Comparison of ENCODE assay signal across 23 cellular contexts in genomic region chr6:130190701-130191375, GRCh38. TPM values are rescaled to one million over a fixed set of nuclear protein-coding genes. Genes with fewer than 3 reads are reported as not detected.
A peak's percentile ranks its signal among the peaks of the same experiment; 100 is the strongest.
DNase-seq lines count a peak whose midpoint lies in the region; ATAC-seq and TF ChIP-seq lines count a peak whose summit lies in the region.
"Had no signal": no experiment of that assay in that cellular context is flagged by ENCODE, and none has a peak within 500 bp of the region (broad histone marks: within the 10 kb centered on the region; RNA-seq: fewer than 3 reads in every experiment).

No MANE protein-coding gene starts in this region.

- 45 to 76% methylated on average over 4 of the region's 4 CpGs for WGBS in body of pancreas, 2 donors

- H3K27ac Mint-ChIP-seq in CD14-positive monocyte = peak overlapping the region; percentile 35 to 75 (median 59)
- peak overlapping the region; percentile 64 for H3K27ac Mint-ChIP-seq in CD4-positive, alpha-beta T cell
- no peak overlapping the region; the same call in 1 of the 2 replicates for H3K27ac Mint-ChIP-seq in WTC11
- peak overlapping the region; percentile 81 to 97 (median 90) for H3K27ac Mint-ChIP-seq in immature natural killer cell
- H3K27ac Mint-ChIP-seq: activated naive CD4-positive, alpha-beta T cell treated with anti-CD3 and anti-CD28 coated beads, Interleukin-2, amount 10 ng/mL, durations not matched to agents 7 days and 5 days; memory B cell; stimulated activated memory B cell treated with anti-CD40 and anti-IgM and Interleukin-4, amounts not matched to agents 10 μg/mL and 1 μg/mL and 100 μg/mL, for 72 hours had no signal

- ATAC-seq in CD4-positive, alpha-beta T cell (ENCODE audit: poor library complexity) = no peak
- ATAC-seq in WTC11 = peak; percentile 71
- no peak for ATAC-seq in body of pancreas
- no peak for ATAC-seq in GM19463 (IDR thresholded peaks at IDR 0.05; ENCODE audit: unreplicated experiment)
- ATAC-seq: stimulated activated memory B cell treated with anti-CD40 and anti-IgM and Interleukin-4, amounts not matched to agents 10 μg/mL and 1 μg/mL and 100 μg/mL, for 72 hours had no signal

- H3K27me3 Mint-ChIP-seq in CD14-positive monocyte (ENCODE audit: low read depth in 3 of 3) = no peaks in the 10 kb centered on the region
- no peaks in the 10 kb centered on the region for H3K27me3 Mint-ChIP-seq in CD4-positive, alpha-beta T cell
- peaks cover 24% of the 10 kb centered on the region for H3K27me3 Mint-ChIP-seq in WTC11 (ENCODE audit: low read depth)
- H3K27me3 Mint-ChIP-seq in immature natural killer cell (ENCODE audit: low read depth in 3 of 3) = peaks cover 0 to 3% (median 0%) of the 10 kb centered on the region in 3 donors
- H3K27me3 Mint-ChIP-seq: activated naive CD4-positive, alpha-beta T cell treated with anti-CD3 and anti-CD28 coated beads, Interleukin-2, amount 10 ng/mL, durations not matched to agents 7 days and 5 days; stimulated activated memory B cell treated with anti-CD40 and anti-IgM and Interleukin-4, amounts not matched to agents 10 μg/mL and 1 μg/mL and 100 μg/mL, for 72 hours had no signal

- TF ChIP-seq CTCF in CD14-positive monocyte (IDR thresholded peaks at IDR 0.05) = no peak
- TF ChIP-seq CTCF in CD4-positive, alpha-beta T cell (IDR thresholded peaks at IDR 0.05) = no peak
- no peak for TF ChIP-seq CTCF in WTC11 (IDR thresholded peaks at IDR 0.05)
- no peak for TF ChIP-seq CTCF in body of pancreas (IDR thresholded peaks at IDR 0.05)

- H3K4me3 Mint-ChIP-seq in CD14-positive monocyte = peak overlapping the region in 1 of 2 donors; percentile 36
- no peak overlapping the region for H3K4me3 Mint-ChIP-seq in CD4-positive, alpha-beta T cell
- H3K4me3 Mint-ChIP-seq in WTC11 = no peak overlapping the region
- H3K4me3 Mint-ChIP-seq in immature natural killer cell = peak overlapping the region; percentile 60 to 84 (median 72)
- H3K4me3 Mint-ChIP-seq: activated naive CD4-positive, alpha-beta T cell treated with anti-CD3 and anti-CD28 coated beads, Interleukin-2, amount 10 ng/mL, durations not matched to agents 7 days and 5 days; memory B cell; stimulated activated memory B cell treated with anti-CD40 and anti-IgM and Interleukin-4, amounts not matched to agents 10 μg/mL and 1 μg/mL and 100 μg/mL, for 72 hours had no signal

- DNase-seq in CD14-positive monocyte (ENCODE audit: low spot score) = no peak
- no peak for DNase-seq in CD4-positive, alpha-beta T cell
- no peak for DNase-seq in WTC11 (ENCODE audit: low spot score)
- DNase-seq in immature natural killer cell = no peak
- no peak for DNase-seq in NAMALWA (ENCODE audit: low spot score)
- no peak for DNase-seq in body of pancreas
- DNase-seq: activated CD4-positive, CD25-positive, alpha-beta regulatory T cell treated with anti-CD3 and anti-CD28 coated beads, Interleukin-2, amount 50 U/mL, for 72 hours; activated CD8-positive, alpha-beta memory T cell treated with anti-CD3 and anti-CD28 coated beads for 24 hours; activated naive CD4-positive, alpha-beta T cell treated with anti-CD3 and anti-CD28 coated beads, Interleukin-2, amount 10 ng/mL, durations not matched to agents 7 days and 5 days; activated T-cell treated with anti-CD3 and anti-CD28 coated beads, Interleukin-2, amount 50 U/mL, for 1 hour; cerebellar nuclear complex; DMS79; dorsolateral prefrontal cortex; GF-D8; NCI-H2081 treated with DMSO at 0.1 percent for 48 hours; NCI-H345; NCI-H774; PC-9; SIG-M5 had no signal

- H3K27ac ChIP-seq in CD4-positive, alpha-beta T cell (ENCODE audit: low read depth, low read length) = no peak overlapping the region
- no peak overlapping the region for H3K27ac ChIP-seq in body of pancreas
- H3K27ac ChIP-seq: dorsolateral prefrontal cortex, PC-9 had no signal

- no peak overlapping the region for H3K4me3 ChIP-seq in body of pancreas
- H3K4me3 ChIP-seq: dorsolateral prefrontal cortex, PC-9 had no signal

- no peaks in the 10 kb centered on the region for H3K9me3 ChIP-seq in CD4-positive, alpha-beta T cell (ENCODE audit: control insufficient read depth, low read length)
- H3K9me3 ChIP-seq in body of pancreas = no peaks in the 10 kb centered on the region

- peaks cover 4 to 14% (median 8%) of the 10 kb centered on the region in 7 donors for H3K9me3 Mint-ChIP-seq in CD14-positive monocyte
- no peaks in the 10 kb centered on the region for H3K9me3 Mint-ChIP-seq in CD4-positive, alpha-beta T cell
- H3K9me3 Mint-ChIP-seq in WTC11 = peaks cover 62% of the 10 kb centered on the region
- no peaks in the 10 kb centered on the region for H3K9me3 Mint-ChIP-seq in immature natural killer cell
- H3K9me3 Mint-ChIP-seq: memory B cell; stimulated activated memory B cell treated with anti-CD40 and anti-IgM and Interleukin-4, amounts not matched to agents 10 μg/mL and 1 μg/mL and 100 μg/mL, for 72 hours had no signal

- H3K36me3 ChIP-seq in body of pancreas (replicated peaks in 1 of 2; ENCODE audit: insufficient read depth in 1 of 2, low read depth in 2 of 2) = no peaks in the 10 kb centered on the region

- POLR2A ChIA-PET in CD4-positive, alpha-beta T cell (lab: Charles Lee) = interaction anchor here (0.7 to 1.6 kb wide), 3 partner anchors 12 to 25 kb away, joined by 3 to 9 read pairs (median 3); no protein-coding TSS in a partner anchor
- POLR2A ChIA-PET in WTC11 (lab: Charles Lee) = no interaction called here

- peaks cover 25% of the 10 kb centered on the region for H3K4me1 Mint-ChIP-seq in CD14-positive monocyte
- H3K4me1 Mint-ChIP-seq in CD4-positive, alpha-beta T cell (ENCODE audit: low read depth) = peaks cover 91% of the 10 kb centered on the region
- H3K4me1 Mint-ChIP-seq in WTC11 = peaks cover 40% of the 10 kb centered on the region
- H3K4me1 Mint-ChIP-seq in immature natural killer cell = peaks cover 98 to 100% of the 10 kb centered on the region in 2 donors

- TF ChIP-seq POLR2A in body of pancreas (IDR thresholded peaks at IDR 0.05) = no peak

- no peaks in the 10 kb centered on the region for H3K4me1 ChIP-seq in body of pancreas

- CTCF ChIA-PET in CD4-positive, alpha-beta T cell (lab: Charles Lee) = no interaction called here
- CTCF ChIA-PET in WTC11 (lab: Charles Lee) = no interaction called here

- H3K27me3 ChIP-seq in CD4-positive, alpha-beta T cell (ENCODE audit: control insufficient read depth, insufficient read depth, low read length) = no peaks in the 10 kb centered on the region
- H3K27me3 ChIP-seq in body of pancreas = no peaks in the 10 kb centered on the region
- H3K27me3 ChIP-seq: dorsolateral prefrontal cortex had no signal

- H3K36me3 Mint-ChIP-seq in CD14-positive monocyte = peaks cover 3 to 6% of the 10 kb centered on the region in 2 donors
- H3K36me3 Mint-ChIP-seq in CD4-positive, alpha-beta T cell (ENCODE audit: low read depth) = peaks cover 32% of the 10 kb centered on the region
- H3K36me3 Mint-ChIP-seq in WTC11 = peaks cover 63% of the 10 kb centered on the region
- H3K36me3 Mint-ChIP-seq in immature natural killer cell = peaks cover 11 to 46% (median 15%) of the 10 kb centered on the region in 3 donors
- H3K36me3 Mint-ChIP-seq: memory B cell; stimulated activated memory B cell treated with anti-CD40 and anti-IgM and Interleukin-4, amounts not matched to agents 10 μg/mL and 1 μg/mL and 100 μg/mL, for 72 hours had no signal

- intact Hi-C loops in CD14-positive monocyte (cut with micrococcal nuclease) (no loop called here), body of pancreas (cut with DNase I) (no loop called here)
- intact Hi-C loops in CD4-positive, alpha-beta T cell (cut with DNase I, micrococcal nuclease) = no loop called here

TF ChIP-seq in WTC11, 78 proteins besides CTCF, POLR2A, EP300 and RAD21 (continues in another document):
- TF ChIP-seq ELF4 (CRISPR knock-in tag; IDR thresholded peaks at IDR 0.05; ENCODE audit: low read depth) (no peak), FOXP1 (CRISPR knock-in tag; IDR thresholded peaks at IDR 0.05; ENCODE audit: borderline replicate concordance) (no peak), FOXP4 (CRISPR knock-in tag; IDR thresholded peaks at IDR 0.05) (peak; percentile 93; the same call in 1 of the 2 replicates), ZBTB21 (CRISPR knock-in tag; IDR thresholded peaks at IDR 0.05; ENCODE audit: borderline replicate concordance) (no peak)

RNA-seq across cellular contexts. Expression of gene SAMD3, which starts 31.9 kb away (rescaled TPM):
- polyA plus RNA-seq in CD14-positive monocyte (under 1 TPM; 0.33 to 0.49 TPM), immature natural killer cell (100 to 1,000 TPM; 208 to 376 (median 275) TPM)
- 10 to 100 TPM; 24.3 to 28.7 TPM for total RNA-seq in CD4-positive, alpha-beta T cell
- total RNA-seq in WTC11 (2021) (1.2 to 1.7 TPM (median 1.4 TPM) in 3 replicates), body of pancreas (10 to 100 TPM in 1 of 2 donors, under 1 TPM in 1; 0.52 to 20.4 TPM)
- total RNA-seq: PC-9, renal cortical epithelial cell had no signal

Comparison
In these comparisons a context has a peak if more than half of its experiments do, and no peak if none do; other contexts are left out.
1. H3K4me3 Mint-ChIP-seq: peak in immature natural killer cell (5 of 5); none in CD4-positive, alpha-beta T cell (single experiment) and WTC11 (single experiment).